Comparison of ENCODE assay signal across 9 cellular contexts in genomic region chr16:69943241-69943970, GRCh38. TPM values are rescaled to one million over a fixed set of nuclear protein-coding genes. Genes with fewer than 3 reads are reported as not detected.
A peak's percentile ranks its signal among the peaks of the same experiment; 100 is the strongest.
DNase-seq lines count a peak whose midpoint lies in the region; ATAC-seq, FAIRE-seq and TF ChIP-seq lines count a peak whose summit lies in the region.
"Not testable (repeated sequence)": the region's sequence is repeated elsewhere in the genome, so short reads cannot be mapped to it uniquely, and the experiment has no call there.
"Had no signal": no experiment of that assay in that cellular context is flagged by ENCODE, and none has a peak within 500 bp of the region (broad histone marks: within the 10 kb centered on the region; RNA-seq: fewer than 3 reads in every experiment).

No MANE protein-coding gene starts in this region.

- POLR2A ChIA-PET in K562 (lab: Yijun Ruan, JAX) = not testable (repeated sequence)

- intact Hi-C loops in K562 (cut with micrococcal nuclease); Right ventricle myocardium inferior (cut with DNase I); sciatic nerve (cut with DNase I): not testable (repeated sequence)

- not testable (repeated sequence) for H3K9me1 ChIP-seq in K562 (ENCODE audit: control insufficient read depth, insufficient read depth, low read length)

- not testable (repeated sequence) for BruUV-seq in K562 (replicated peaks; lab: Mats Ljungman, UMichigan)

- not testable (repeated sequence) for H3K9me3 Mint-ChIP-seq in GM23338, nephron

- TF ChIP-seq EP300 in K562 (IDR thresholded peaks at IDR 0.05; ENCODE audit: low read length) = not testable (repeated sequence)

- not testable (repeated sequence) for H3K4me1 Mint-ChIP-seq in GM23338, nephron

- H3K4me2 ChIP-seq in GM23338 = 0 out of 2 replicates have a peak overlapping the region, but pooled peaks have one; percentile 5
- not testable (repeated sequence) for H3K4me2 ChIP-seq in K562 (ENCODE audit: insufficient read depth, low read length)

- not testable (repeated sequence) for H3K27me3 ChIP-seq in GM23338 (ENCODE audit: insufficient read depth); K562 (ENCODE audit: control insufficient read depth in 2 of 2, insufficient read depth in 2 of 2, low read length in 2 of 2)

- H3K9ac ChIP-seq in K562 (ENCODE audit: insufficient read depth in 1 of 2, low read depth in 2 of 2, low read length in 2 of 2) = not testable (repeated sequence)

- not testable (repeated sequence) for TF ChIP-seq RAD21 in K562 (CRISPR knock-in tag; conservative IDR thresholded peaks at IDR 0.05 in 1 of 2, IDR thresholded peaks at IDR 0.05 in 1 of 2)

- ATAC-seq in GM23338 = peak; percentile 78
- peak; percentile 53; the same call in 2 of the 3 replicates for ATAC-seq in K562
- peak; percentile 35 for ATAC-seq in Right ventricle myocardium inferior
- ATAC-seq in sciatic nerve = peak; percentile 35

- not testable (repeated sequence) for H3K4me3 ChIP-seq in GM23338, K562

- H3K36me3 ChIP-seq in GM23338 (ENCODE audit: insufficient read depth) = not testable (repeated sequence)
- H3K36me3 ChIP-seq in K562 (ENCODE audit: control insufficient read depth, insufficient read depth, low read length) = peaks cover 13% of the 10 kb centered on the region; the same call in 1 of the 3 replicates

- FAIRE-seq in K562 (lab: Jason Lieb, UNC) = not testable (repeated sequence)

- H3K79me2 ChIP-seq in GM23338 (replicated peaks; ENCODE audit: insufficient read depth); K562 (ENCODE audit: control insufficient read depth, insufficient read depth, low read length): not testable (repeated sequence)

- TF ChIP-seq CTCF in GM23338 (conservative IDR thresholded peaks at IDR 0.05; ENCODE audit: low read depth in 2 of 2); K562 (IDR thresholded peaks at IDR 0.05 in 2 of 3, conservative IDR thresholded peaks at IDR 0.05 in 1 of 3; ENCODE audit: insufficient read depth in 2 of 3, low read depth in 1 of 3, low read length in 3 of 3); nephron (IDR thresholded peaks at IDR 0.05; ENCODE audit: unreplicated experiment in 3 of 3): not testable (repeated sequence)

- DNase-seq in DMS 273 (lab: John Stamatoyannopoulos, UW; ENCODE audit: unreplicated experiment) (peak; percentile 25), GM23338 (ENCODE audit: low spot score) (peak; percentile 68), NCI-H2171 treated with DMSO at 0.1 percent for 48 hours (lab: John Stamatoyannopoulos, UW) (peak; percentile 83), islet precursor cell (peak; percentile 79)
- DNase-seq in K562 (ENCODE audit: extremely low read depth in 1 of 4, low spot score in 3 of 4); Right ventricle myocardium inferior (ENCODE audit: missing footprints); sciatic nerve (ENCODE audit: low spot score): not testable (repeated sequence)

- H3K9me2 ChIP-seq in GM23338 (ENCODE audit: insufficient read depth) = not testable (repeated sequence)

- H3K27ac ChIP-seq in GM23338 (ENCODE audit: low read depth); K562 (ENCODE audit: extremely low read depth, low read depth, low read length): not testable (repeated sequence)

- H2AFZ ChIP-seq in GM23338; K562 (ENCODE audit: low read depth, low read length): not testable (repeated sequence)

- H3K27ac Mint-ChIP-seq in GM23338 (peak overlapping the region; percentile 10; the same call in 1 of the 2 replicates), nephron (peak overlapping the region in 2 of 3 experiments; percentile 39 to 43)

- H3F3A ChIP-seq in GM23338 (replicated peaks; ENCODE audit: low read depth) = not testable (repeated sequence)

- not testable (repeated sequence) for H3K4me3 Mint-ChIP-seq in GM23338, nephron

- H4K20me1 ChIP-seq in GM23338 (replicated peaks; ENCODE audit: insufficient read depth); K562 (replicated peaks; ENCODE audit: control insufficient read depth, insufficient read depth, low read length): not testable (repeated sequence)

- not testable (repeated sequence) for TF ChIP-seq POLR2A in K562 (conservative IDR thresholded peaks at IDR 0.05)

- H3K9me3 ChIP-seq in K562 (replicated peaks; ENCODE audit: control insufficient read depth, insufficient read depth, low read depth, low read length) = not testable (repeated sequence)

- not testable (repeated sequence) for H3K4me1 ChIP-seq in GM23338 (ENCODE audit: insufficient read depth); K562 (replicated peaks in 1 of 2; ENCODE audit: control insufficient read depth in 2 of 2, insufficient read depth in 2 of 2, low read length in 2 of 2)

- not testable (repeated sequence) for H3K36me3 Mint-ChIP-seq in GM23338 (ENCODE audit: low read depth)
- peaks cover 13% of the 10 kb centered on the region for H3K36me3 Mint-ChIP-seq in nephron (ENCODE audit: low read depth)

- CTCF ChIA-PET in K562 (lab: Yijun Ruan, JAX; ENCODE audit: low intra/inter-chr PET ratio) = not testable (repeated sequence)

- 28% methylated on average over 9 of the region's 18 CpGs for WGBS in K562 (ENCODE audit: insufficient coverage, low coverage, missing lambda C conversion rate)

- in situ Hi-C loops in K562 (cut with MboI) = loop anchor here (10.0 kb wide), 1 partner anchor 221 kb away; no protein-coding TSS in a partner anchor

- peaks cover 13% of the 10 kb centered on the region for H3K27me3 Mint-ChIP-seq in GM23338 (ENCODE audit: insufficient read depth, low read depth, poor library complexity)
- H3K27me3 Mint-ChIP-seq in nephron (ENCODE audit: low read depth) = not testable (repeated sequence)

RNA-seq across cellular contexts. Expression of gene CLEC18A, which starts 7.7 kb away (rescaled TPM):
- total RNA-seq in GM23338 (2014; rRNA removed; shearing (Covaris generic)) = 0.16 and 0.90 TPM in 2 replicates
- polyA plus RNA-seq in GM23338 (2016; fragmentation: Nextera tagmentation; extraction: Ambion mirVana) (0.13 and 0.23 TPM in 2 replicates), K562 (2011; rRNA removed) (0.17 and 0.28 TPM in 2 replicates), K562 (2014; fragmentation: Illumina TruSeq; extraction: Trizol) (0.13 and 0.22 TPM in 2 replicates), K562 (2014; fragmentation: Nextera tagmentation; extraction: Ambion mirVana) (not detected), K562 (2014; rRNA removed) (0.08 and 0.58 TPM in 2 replicates)
- total RNA-seq in K562 (2011; cell fraction: chromatin; rRNA removed; ENCODE audit: low replicate concordance) = 3.9 and 7.1 TPM in 2 replicates
- 4.1 and 5.5 TPM in 2 replicates for total RNA-seq in K562 (2011; cell fraction: nucleolus; rRNA removed)
- total RNA-seq in K562 (2011; cell fraction: nucleoplasm; rRNA removed) = 4.4 and 9.5 TPM in 2 replicates
- total RNA-seq in K562 (2014; rRNA removed) (0.23 and 0.24 TPM in 2 replicates), K562 (2014; rRNA removed; fragmentation: Illumina TruSeq; extraction: Trizol) (0.06 and 0.33 TPM in 2 replicates), K562 (2015; rRNA removed; fragmentation: Illumina TruSeq; extraction: Trizol) (0.19 and 0.25 TPM in 2 replicates), K562 (2021) (0.27 and 0.29 TPM in 2 replicates), Right ventricle myocardium inferior (0.35 TPM), sciatic nerve (1.2 TPM)
- 0.16 and 0.25 TPM in 2 replicates for polyA plus RNA-seq in K562 (2011; cell fraction: cytosol; rRNA removed)
- 2.0 and 2.5 TPM in 2 replicates for polyA plus RNA-seq in K562 (2011; cell fraction: nucleus; rRNA removed)
- polyA plus RNA-seq in K562 (2012) = 0.10 and 0.29 TPM in 2 replicates
- polyA minus RNA-seq in K562 (2011; rRNA and poly(A)+ RNA removed) = 0.27 TPM in 1 of 2 replicates, not detected in the other
- polyA minus RNA-seq in K562 (2011; cell fraction: cytosol; rRNA and poly(A)+ RNA removed) = not detected in 2 replicates
- 1.2 and 1.7 TPM in 2 replicates for polyA minus RNA-seq in K562 (2011; cell fraction: nucleus; rRNA and poly(A)+ RNA removed)
- polyA plus RNA-seq: IgD-negative memory B cell had no signal
